Comparison of ENCODE assay signal across 8 cellular contexts in genomic region chr2:160970052-160970846, GRCh38.
DNase-seq lines count a peak whose midpoint lies in the region; ATAC-seq, FAIRE-seq and TF ChIP-seq lines count a peak whose summit lies in the region.

No MANE protein-coding gene starts in this region.

- FAIRE-seq in urothelium cell line (lab: Jason Lieb, UNC): no peak

- no peaks in the 10 kb centered on the region for H3K36me3 ChIP-seq in right lobe of liver

- no peak for TF ChIP-seq POLR2A in right lobe of liver (IDR thresholded peaks at IDR 0.05)

- ATAC-seq in right lobe of liver (peak; percentile 86 to 91 (median 88)), HG03280 (IDR thresholded peaks at IDR 0.05; ENCODE audit: unreplicated experiment) (no peak), GM21515 (IDR thresholded peaks at IDR 0.05; ENCODE audit: unreplicated experiment) (no peak)

- intact Hi-C loops in right lobe of liver (cut with DNase I): no loop called here

- H3K4me1 ChIP-seq in right lobe of liver: no peaks in the 10 kb centered on the region

- WGBS in right lobe of liver (ENCODE audit: insufficient coverage, low coverage, low lambda C conversion rate, missing lambda C conversion rate): 1% methylated on average over 3 of the region's 3 CpGs

- peak overlapping the region in 1 of 2 donors; percentile 34 for H3K27ac ChIP-seq in coronary artery
- peak overlapping the region in 1 of 3 donors; percentile 46 for H3K27ac ChIP-seq in right lobe of liver

- no peaks in the 10 kb centered on the region for H3K27me3 ChIP-seq in right lobe of liver

- DNase-seq in AG09319 (ENCODE audit: extremely low read depth, low read depth): peak; percentile 77
- peak; percentile 92 for DNase-seq in H4 (ENCODE audit: low spot score)
- peak; percentile 63 for DNase-seq in NCI-H748 (lab: John Stamatoyannopoulos, UW; ENCODE audit: unreplicated experiment)
- no peak for DNase-seq in coronary artery (ENCODE audit: low spot score)
- no peak for DNase-seq in right lobe of liver
- peak; percentile 59 for DNase-seq in urothelium cell line (ENCODE audit: low spot score)

- H3K4me3 ChIP-seq in coronary artery: peak overlapping the region; percentile 57
- peak overlapping the region in 2 of 3 donors; percentile 34 to 36 for H3K4me3 ChIP-seq in right lobe of liver

- TF ChIP-seq CTCF in AG09319 (IDR thresholded peaks at IDR 0.05; ENCODE audit: low read depth, low read length) (peak; percentile 72), coronary artery (IDR thresholded peaks at IDR 0.05) (peak; percentile 83), right lobe of liver (IDR thresholded peaks at IDR 0.05) (peak; percentile 66 to 74 (median 70))

- no peaks in the 10 kb centered on the region for H3K9me3 ChIP-seq in right lobe of liver

Comparison
In these comparisons a context has a peak if more than half of its experiments do, and no peak if none do; other contexts are left out.
1. DNase-seq: peak in AG09319 (single experiment), H4 (single experiment), NCI-H748 (single experiment) and urothelium cell line (single experiment); none in coronary artery (single experiment) and right lobe of liver (0 of 3).
2. ATAC-seq: peak in right lobe of liver (4 of 4); none in HG03280 (single experiment) and GM21515 (single experiment).
3. Peak in every context shown above with its lines, with median percentiles within 50 percentile points of each other: CTCF ChIP-seq.